24 cellular contexts compared by ENCODE assay signal in the genomic region with DNA sequence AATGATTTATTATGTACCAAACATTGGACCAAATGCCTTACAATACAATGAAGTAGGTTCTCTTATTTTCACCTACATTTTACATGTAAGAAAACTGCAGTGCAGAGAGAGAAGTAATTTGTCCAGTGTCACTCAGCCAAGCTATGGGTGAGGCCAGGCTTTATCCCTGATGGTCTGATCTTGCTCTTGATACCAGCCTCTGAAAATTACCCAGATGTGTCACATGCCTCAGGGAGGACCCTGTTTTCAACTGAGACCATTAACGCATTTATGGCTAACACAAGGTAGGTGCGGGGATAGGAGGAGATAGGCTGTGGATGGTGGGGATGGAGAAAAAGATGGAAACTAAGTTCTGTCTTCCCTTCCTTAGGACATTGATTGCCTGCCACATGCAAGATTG. TPM values are rescaled to one million over a fixed set of nuclear protein-coding genes. Genes with fewer than 3 reads are reported as not detected.
"Had no signal": no experiment of that assay in that cellular context is flagged by ENCODE, and none has a peak within 500 bp of the region (broad histone marks: within the 10 kb centered on the region; RNA-seq: fewer than 3 reads in every experiment).

No MANE protein-coding gene starts in this region.

- H2AFZ ChIP-seq: neural progenitor cell had no signal

- H3K4me1 ChIP-seq: colonic mucosa, transverse colon had no signal

- H3K9ac ChIP-seq: neural progenitor cell had no signal

- ATAC-seq: gastroesophageal sphincter; left colon; mucosa of descending colon; naive thymus-derived CD8-positive, alpha-beta T cell had no signal

- H3K36me3 Mint-ChIP-seq: neural progenitor cell had no signal

- H3K27ac ChIP-seq: colonic mucosa, neural progenitor cell, skin epidermis, thoracic aorta, transverse colon had no signal

- H3K4me2 ChIP-seq: neural progenitor cell had no signal

- H3K4me3 Mint-ChIP-seq: endodermal cell; naive thymus-derived CD8-positive, alpha-beta T cell; neural progenitor cell had no signal

- H3K27ac Mint-ChIP-seq: endodermal cell; naive thymus-derived CD8-positive, alpha-beta T cell; neural progenitor cell had no signal

- H3K4me3 ChIP-seq: colonic mucosa, gastroesophageal sphincter, mucosa of descending colon, neural progenitor cell, ovary, right atrium auricular region, sigmoid colon, skin epidermis, stomach, thoracic aorta, transverse colon had no signal

- DNase-seq: colonic mucosa; effector CD4-positive, alpha-beta T cell; endodermal cell; erythroblast; glutamatergic neuron; kidney; left colon; mucosa of descending colon; naive thymus-derived CD8-positive, alpha-beta T cell; nucleus accumbens; ovary; sigmoid colon; stimulated activated CD4-positive, alpha-beta T cell treated with anti-CD3 and anti-CD28 coated beads, Interleukin-2, amount 100 ng/mL, for 24 hours; stimulated activated CD4-positive, alpha-beta T cell treated with anti-CD3 and anti-CD28 coated beads, Interleukin-4, amount 100 ng/mL, for 4 hours; stimulated activated naive CD4-positive, alpha-beta T cell; stomach; substantia nigra; transverse colon had no signal

- H3K9me3 ChIP-seq: colonic mucosa, ovary had no signal

- H3K27me3 ChIP-seq: colonic mucosa, gastroesophageal sphincter, neural progenitor cell, ovary, right atrium auricular region, sigmoid colon, stomach, transverse colon had no signal

- H3K36me3 ChIP-seq: colonic mucosa, gastroesophageal sphincter, neural progenitor cell, ovary, right atrium auricular region, thoracic aorta, transverse colon had no signal

RNA-seq across cellular contexts. Expression of a gene that starts 56.9 kb away (rescaled TPM):
- total RNA-seq: endothelial cell of umbilical vein; naive thymus-derived CD8-positive, alpha-beta T cell had no signal
- polyA plus RNA-seq: endothelial cell of umbilical vein; naive thymus-derived CD8-positive, alpha-beta T cell had no signal
